8 cellular contexts compared by ENCODE assay signal in the genomic region with DNA sequence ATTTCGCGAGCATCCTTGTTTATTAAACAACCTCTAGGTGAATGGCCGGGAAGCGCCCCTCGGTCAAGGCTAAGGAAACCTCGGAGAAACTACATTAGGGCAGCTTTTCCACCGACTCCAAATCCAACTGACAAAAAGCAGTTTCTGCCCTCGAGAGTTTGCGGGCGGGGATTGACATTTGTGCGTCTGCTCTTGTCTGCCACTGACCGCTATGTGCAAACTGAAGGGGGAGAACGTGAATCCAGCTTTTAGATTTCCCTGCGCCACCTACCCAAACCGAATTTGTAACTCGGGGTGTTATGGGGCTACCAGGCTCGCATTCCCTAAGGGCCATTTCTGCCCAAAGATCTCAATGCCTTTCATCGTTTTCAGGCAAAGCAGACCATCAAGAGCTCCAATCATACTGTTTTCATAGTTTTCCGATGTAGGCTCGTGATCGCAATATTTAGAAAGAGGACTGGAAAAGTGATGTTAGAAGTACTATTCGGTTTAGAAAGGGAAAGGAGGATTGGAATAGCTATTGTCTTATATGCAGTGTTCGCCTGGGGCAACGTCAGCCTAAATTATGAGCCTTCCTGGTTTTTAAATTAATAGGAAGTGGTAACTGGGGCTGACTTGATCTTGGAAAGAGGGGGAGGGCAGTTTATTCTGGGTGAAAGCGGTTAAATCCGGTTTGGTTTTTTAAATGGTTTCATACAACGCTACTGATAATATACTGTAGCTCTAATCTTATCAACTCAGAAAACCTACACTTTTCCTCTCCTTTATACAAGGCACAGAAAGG. TPM values are rescaled to one million over a fixed set of nuclear protein-coding genes. Genes with fewer than 3 reads are reported as not detected.
DNase-seq lines count a peak whose midpoint lies in the region; ATAC-seq, FAIRE-seq and TF ChIP-seq lines count a peak whose summit lies in the region.

No MANE protein-coding gene starts in this region.

- DNase-seq in CD14-positive monocyte (ENCODE audit: low spot score) (no peak), RPMI7951 (ENCODE audit: low read depth) (peak; percentile 43), fibroblast of mammary gland (ENCODE audit: low read depth) (peak; percentile 32), HTR-8/SVneo (ENCODE audit: insufficient read length, low spot score) (no peak), NCI-H748 treated with DMSO at 0.1 percent for 48 hours (lab: John Stamatoyannopoulos, UW) (no peak), NCI-H1694 treated with DMSO at 0.1 percent for 48 hours (lab: John Stamatoyannopoulos, UW) (no peak)

- ATAC-seq in GM21825 (IDR thresholded peaks at IDR 0.05; ENCODE audit: unreplicated experiment), result no peak

- FAIRE-seq in HTR-8/SVneo (lab: Jason Lieb, UNC), result no peak

- intact Hi-C loops in CD14-positive monocyte (cut with micrococcal nuclease), result loop anchor here (5.0 kb wide), 1 partner anchor 44 kb away; a partner anchor contains a TSS

- H3K4me1 ChIP-seq in neutrophil (ENCODE audit: control insufficient read depth in 1 of 2, insufficient read depth in 1 of 2, low read depth in 1 of 2, low read length in 1 of 2), result peaks cover 50 to 53% of the 10 kb centered on the region in 2 experiments

- H3K27me3 Mint-ChIP-seq in CD14-positive monocyte (ENCODE audit: low read depth in 3 of 3), result peaks cover 3 to 17% (median 8%) of the 10 kb centered on the region in 3 donors

- no peak overlapping the region for H3K4me3 Mint-ChIP-seq in CD14-positive monocyte

- H3K36me3 ChIP-seq in neutrophil, result no peaks in the 10 kb centered on the region

- H3K27me3 ChIP-seq in neutrophil, result peaks cover 49% of the 10 kb centered on the region

- peak overlapping the region in 5 of 7 donors; percentile 85 to 93 (median 89) for H3K27ac Mint-ChIP-seq in CD14-positive monocyte

- H3K9me3 Mint-ChIP-seq in CD14-positive monocyte, result peaks cover 0 to 3% (median 0%) of the 10 kb centered on the region in 7 donors

- peaks cover 0 to 6% of the 10 kb centered on the region in 2 donors for H3K36me3 Mint-ChIP-seq in CD14-positive monocyte

- H3K4me3 ChIP-seq in fibroblast of mammary gland (ENCODE audit: control insufficient read depth, low read depth, low read length) (peak overlapping the region; percentile 55), neutrophil (ENCODE audit: low read depth in 1 of 2, low read length in 1 of 2) (peak overlapping the region; percentile 63)

- peaks cover 48% of the 10 kb centered on the region for H3K4me1 Mint-ChIP-seq in CD14-positive monocyte

- TF ChIP-seq CTCF in CD14-positive monocyte (IDR thresholded peaks at IDR 0.05) (no peak), fibroblast of mammary gland (conservative IDR thresholded peaks at IDR 0.05; ENCODE audit: control insufficient read depth, insufficient read depth, low read depth, low read length) (no peak), neutrophil (IDR thresholded peaks at IDR 0.05) (no peak)

- no peaks in the 10 kb centered on the region for H3K9me3 ChIP-seq in neutrophil

- no peak overlapping the region for H3K27ac ChIP-seq in neutrophil

RNA-seq across cellular contexts. Expression of a gene that starts 45.4 kb away (rescaled TPM):
- 10 to 100 TPM; 15.2 to 16.9 TPM for polyA plus RNA-seq in CD14-positive monocyte
- 85.7 and 108 TPM in 2 replicates for total RNA-seq in RPMI7951 (2014; rRNA removed; shearing (Covaris generic))

Comparison
In these comparisons a context has a peak if more than half of its experiments do, and no peak if none do; other contexts are left out.
1. DNase-seq: peak in RPMI7951 (single experiment) and fibroblast of mammary gland (single experiment); none in CD14-positive monocyte (single experiment), HTR-8/SVneo (single experiment), NCI-H748 treated with DMSO at 0.1 percent for 48 hours (single experiment) and NCI-H1694 treated with DMSO at 0.1 percent for 48 hours (single experiment).